Comparison of ENCODE assay signal across 1 cellular context in genomic region chr2:43024515-43024962, GRCh38.
TF ChIP-seq lines count a peak whose summit lies in the region.

No MANE protein-coding gene starts in this region.

TF ChIP-seq in HepG2, 621 proteins besides CTCF, POLR2A, EP300 and RAD21 (continued from another document and continues in another):
- TF ChIP-seq SP4 (CRISPR knock-in tag; IDR thresholded peaks at IDR 0.05) = no peak
- no peak for TF ChIP-seq ZFP1 (CRISPR knock-in tag; IDR thresholded peaks at IDR 0.05)
- peak; percentile 33; the same call in 1 of the 2 replicates for TF ChIP-seq YEATS2 (CRISPR knock-in tag; IDR thresholded peaks at IDR 0.05; ENCODE audit: borderline replicate concordance)
- TF ChIP-seq SKI (IDR thresholded peaks at IDR 0.05; ENCODE audit: partially characterized antibody) = no peak
- no peak for TF ChIP-seq JUND (CRISPR knock-in tag; IDR thresholded peaks at IDR 0.05)
- TF ChIP-seq ARNT (IDR thresholded peaks at IDR 0.05) = no peak
- TF ChIP-seq MYC (CRISPR knock-in tag; IDR thresholded peaks at IDR 0.05; ENCODE audit: borderline replicate concordance) = peak; percentile 31; the same call in 1 of the 2 replicates
- TF ChIP-seq SMARCC2 (IDR thresholded peaks at IDR 0.05) = no peak
- 0 out of 2 replicates have a peak, but pooled peaks have one; percentile 82 for TF ChIP-seq ZNF720 (CRISPR knock-in tag; IDR thresholded peaks at IDR 0.05)
- 0 out of 2 replicates have a peak, but pooled peaks have one; percentile 23 for TF ChIP-seq DRAP1 (CRISPR knock-in tag; IDR thresholded peaks at IDR 0.05)
- TF ChIP-seq HMG20A (CRISPR knock-in tag; IDR thresholded peaks at IDR 0.05; ENCODE audit: borderline replicate concordance) = no peak
- no peak for TF ChIP-seq SUZ12 (IDR thresholded peaks at IDR 0.05; ENCODE audit: low read depth, low read length)
- TF ChIP-seq CBFB (CRISPR knock-in tag; IDR thresholded peaks at IDR 0.05) = no peak
- TF ChIP-seq CSRNP1 (CRISPR knock-in tag; IDR thresholded peaks at IDR 0.05) = no peak
- TF ChIP-seq, protein P1, sequence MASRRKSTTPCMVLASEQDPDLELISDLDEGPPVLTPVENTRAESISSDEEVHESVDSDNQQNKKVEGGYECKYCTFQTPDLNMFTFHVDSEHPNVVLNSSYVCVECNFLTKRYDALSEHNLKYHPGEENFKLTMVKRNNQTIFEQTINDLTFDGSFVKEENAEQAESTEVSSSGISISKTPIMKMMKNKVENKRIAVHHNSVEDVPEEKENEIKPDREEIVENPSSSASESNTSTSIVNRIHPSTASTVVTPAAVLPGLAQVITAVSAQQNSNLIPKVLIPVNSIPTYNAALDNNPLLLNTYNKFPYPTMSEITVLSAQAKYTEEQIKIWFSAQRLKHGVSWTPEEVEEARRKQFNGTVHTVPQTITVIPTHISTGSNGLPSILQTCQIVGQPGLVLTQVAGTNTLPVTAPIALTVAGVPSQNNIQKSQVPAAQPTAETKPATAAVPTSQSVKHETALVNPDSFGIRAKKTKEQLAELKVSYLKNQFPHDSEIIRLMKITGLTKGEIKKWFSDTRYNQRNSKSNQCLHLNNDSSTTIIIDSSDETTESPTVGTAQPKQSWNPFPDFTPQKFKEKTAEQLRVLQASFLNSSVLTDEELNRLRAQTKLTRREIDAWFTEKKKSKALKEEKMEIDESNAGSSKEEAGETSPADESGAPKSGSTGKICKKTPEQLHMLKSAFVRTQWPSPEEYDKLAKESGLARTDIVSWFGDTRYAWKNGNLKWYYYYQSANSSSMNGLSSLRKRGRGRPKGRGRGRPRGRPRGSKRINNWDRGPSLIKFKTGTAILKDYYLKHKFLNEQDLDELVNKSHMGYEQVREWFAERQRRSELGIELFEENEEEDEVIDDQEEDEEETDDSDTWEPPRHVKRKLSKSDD (CRISPR knock-in tag; IDR thresholded peaks at IDR 0.05; ENCODE audit: low read depth) = no peak
- no peak for TF ChIP-seq ZNF562 (CRISPR knock-in tag; IDR thresholded peaks at IDR 0.05; ENCODE audit: borderline replicate concordance)
- TF ChIP-seq JUN (CRISPR knock-in tag; IDR thresholded peaks at IDR 0.05) = 0 out of 2 replicates have a peak, but pooled peaks have one; percentile 33
- no peak for TF ChIP-seq MLLT10 (CRISPR knock-in tag; IDR thresholded peaks at IDR 0.05)
- TF ChIP-seq TCF7L2 (IDR thresholded peaks at IDR 0.05; ENCODE audit: low read depth, low read length) = no peak
- no peak for TF ChIP-seq HNF1B (CRISPR knock-in tag; IDR thresholded peaks at IDR 0.05)
- TF ChIP-seq ZNF703 (CRISPR knock-in tag; IDR thresholded peaks at IDR 0.05; ENCODE audit: borderline replicate concordance) = no peak
- no peak for TF ChIP-seq ISX (CRISPR knock-in tag; conservative IDR thresholded peaks at IDR 0.05)
- peak; percentile 50 for TF ChIP-seq FOSL2 (CRISPR knock-in tag; IDR thresholded peaks at IDR 0.05)
- TF ChIP-seq RFX5 (IDR thresholded peaks at IDR 0.05; ENCODE audit: low read depth, low read length) = no peak
- TF ChIP-seq AFF4 (CRISPR knock-in tag; IDR thresholded peaks at IDR 0.05) = no peak
- TF ChIP-seq PRPF4 (IDR thresholded peaks at IDR 0.05; ENCODE audit: low read depth, low read length, poor library complexity, severe bottlenecking) = no peak
- 0 out of 2 replicates have a peak, but pooled peaks have one; percentile 18 for TF ChIP-seq HNF4G (IDR thresholded peaks at IDR 0.05; ENCODE audit: borderline replicate concordance, low read depth, low read length)
- TF ChIP-seq HNF4G (CRISPR knock-in tag; IDR thresholded peaks at IDR 0.05; ENCODE audit: borderline replicate concordance, low read depth) = 0 out of 2 replicates have a peak, but pooled peaks have one; percentile 58
- no peak for TF ChIP-seq SRF (IDR thresholded peaks at IDR 0.05; ENCODE audit: low read depth, low read length)
- no peak for TF ChIP-seq ZNF354B (CRISPR knock-in tag; IDR thresholded peaks at IDR 0.05)
- no peak for TF ChIP-seq NR0B2 (CRISPR knock-in tag; IDR thresholded peaks at IDR 0.05)
- no peak for TF ChIP-seq BCL6 (CRISPR knock-in tag; IDR thresholded peaks at IDR 0.05)
- TF ChIP-seq STAG1 (CRISPR knock-in tag; IDR thresholded peaks at IDR 0.05) = peak; percentile 87
- TF ChIP-seq RARA (CRISPR knock-in tag; IDR thresholded peaks at IDR 0.05) = no peak
- TF ChIP-seq, protein P2, sequence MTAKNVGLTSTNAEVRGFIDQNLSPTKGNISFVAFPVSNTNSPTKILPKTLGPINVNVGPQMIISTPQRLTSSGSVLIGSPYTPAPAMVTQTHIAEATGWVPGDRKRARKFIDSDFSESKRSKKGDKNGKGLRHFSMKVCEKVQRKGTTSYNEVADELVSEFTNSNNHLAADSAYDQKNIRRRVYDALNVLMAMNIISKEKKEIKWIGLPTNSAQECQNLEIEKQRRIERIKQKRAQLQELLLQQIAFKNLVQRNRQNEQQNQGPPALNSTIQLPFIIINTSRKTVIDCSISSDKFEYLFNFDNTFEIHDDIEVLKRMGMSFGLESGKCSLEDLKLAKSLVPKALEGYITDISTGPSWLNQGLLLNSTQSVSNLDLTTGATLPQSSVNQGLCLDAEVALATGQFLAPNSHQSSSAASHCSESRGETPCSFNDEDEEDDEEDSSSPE (CRISPR knock-in tag; IDR thresholded peaks at IDR 0.05) = no peak
- peak; percentile 51 to 79; a peak in 3 of 4 replicates for TF ChIP-seq HMGXB4 (CRISPR knock-in tag; IDR thresholded peaks at IDR 0.05; ENCODE audit: borderline replicate concordance in 1 of 2, low read depth in 1 of 2)
- TF ChIP-seq, protein P3, sequence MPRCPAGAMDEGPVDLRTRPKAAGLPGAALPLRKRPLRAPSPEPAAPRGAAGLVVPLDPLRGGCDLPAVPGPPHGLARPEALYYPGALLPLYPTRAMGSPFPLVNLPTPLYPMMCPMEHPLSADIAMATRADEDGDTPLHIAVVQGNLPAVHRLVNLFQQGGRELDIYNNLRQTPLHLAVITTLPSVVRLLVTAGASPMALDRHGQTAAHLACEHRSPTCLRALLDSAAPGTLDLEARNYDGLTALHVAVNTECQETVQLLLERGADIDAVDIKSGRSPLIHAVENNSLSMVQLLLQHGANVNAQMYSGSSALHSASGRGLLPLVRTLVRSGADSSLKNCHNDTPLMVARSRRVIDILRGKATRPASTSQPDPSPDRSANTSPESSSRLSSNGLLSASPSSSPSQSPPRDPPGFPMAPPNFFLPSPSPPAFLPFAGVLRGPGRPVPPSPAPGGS (CRISPR knock-in tag; IDR thresholded peaks at IDR 0.05) = no peak
- TF ChIP-seq KDM5A (IDR thresholded peaks at IDR 0.05; ENCODE audit: borderline replicate concordance, low read length) = no peak
- TF ChIP-seq GMEB2 (CRISPR knock-in tag; IDR thresholded peaks at IDR 0.05; ENCODE audit: low read depth) = no peak
- TF ChIP-seq TRIM24 (CRISPR knock-in tag; IDR thresholded peaks at IDR 0.05) = no peak
- TF ChIP-seq ZNF460 (CRISPR knock-in tag; IDR thresholded peaks at IDR 0.05; ENCODE audit: borderline replicate concordance) = no peak
- TF ChIP-seq, protein P4, sequence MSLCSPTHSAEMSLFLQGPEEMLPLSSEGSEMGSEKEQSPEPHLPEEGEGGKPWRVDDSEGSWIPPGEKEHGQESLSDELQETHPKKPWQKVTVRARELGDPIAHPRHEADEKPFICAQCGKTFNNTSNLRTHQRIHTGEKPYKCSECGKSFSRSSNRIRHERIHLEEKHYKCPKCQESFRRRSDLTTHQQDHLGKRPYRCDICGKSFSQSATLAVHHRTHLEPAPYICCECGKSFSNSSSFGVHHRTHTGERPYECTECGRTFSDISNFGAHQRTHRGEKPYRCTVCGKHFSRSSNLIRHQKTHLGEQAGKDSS (CRISPR knock-in tag; IDR thresholded peaks at IDR 0.05; ENCODE audit: borderline replicate concordance, low read depth) = peak; percentile 85; the same call in 1 of the 2 replicates
- no peak for TF ChIP-seq ZMYM2 (CRISPR knock-in tag; IDR thresholded peaks at IDR 0.05)
- no peak for TF ChIP-seq POGZ (CRISPR knock-in tag; IDR thresholded peaks at IDR 0.05)
- TF ChIP-seq ZNF282 (IDR thresholded peaks at IDR 0.05; ENCODE audit: partially characterized antibody) = no peak
- no peak for TF ChIP-seq ZC3H13 (CRISPR knock-in tag; IDR thresholded peaks at IDR 0.05)
- TF ChIP-seq E2F5 (CRISPR knock-in tag; conservative IDR thresholded peaks at IDR 0.05) = no peak
- no peak for TF ChIP-seq PRMT3 (CRISPR knock-in tag; IDR thresholded peaks at IDR 0.05; ENCODE audit: borderline replicate concordance, low read depth)
